ENCODE assay signal across 1 cellular context in genomic region chr7:7181519-7182155, GRCh38.
TF ChIP-seq lines count a peak whose summit lies in the region.

No MANE protein-coding gene starts in this region.

TF ChIP-seq in HEK293, 187 proteins besides CTCF, POLR2A, EP300 and RAD21 (continued from another document and continues in another):
- TF ChIP-seq, protein P1, sequence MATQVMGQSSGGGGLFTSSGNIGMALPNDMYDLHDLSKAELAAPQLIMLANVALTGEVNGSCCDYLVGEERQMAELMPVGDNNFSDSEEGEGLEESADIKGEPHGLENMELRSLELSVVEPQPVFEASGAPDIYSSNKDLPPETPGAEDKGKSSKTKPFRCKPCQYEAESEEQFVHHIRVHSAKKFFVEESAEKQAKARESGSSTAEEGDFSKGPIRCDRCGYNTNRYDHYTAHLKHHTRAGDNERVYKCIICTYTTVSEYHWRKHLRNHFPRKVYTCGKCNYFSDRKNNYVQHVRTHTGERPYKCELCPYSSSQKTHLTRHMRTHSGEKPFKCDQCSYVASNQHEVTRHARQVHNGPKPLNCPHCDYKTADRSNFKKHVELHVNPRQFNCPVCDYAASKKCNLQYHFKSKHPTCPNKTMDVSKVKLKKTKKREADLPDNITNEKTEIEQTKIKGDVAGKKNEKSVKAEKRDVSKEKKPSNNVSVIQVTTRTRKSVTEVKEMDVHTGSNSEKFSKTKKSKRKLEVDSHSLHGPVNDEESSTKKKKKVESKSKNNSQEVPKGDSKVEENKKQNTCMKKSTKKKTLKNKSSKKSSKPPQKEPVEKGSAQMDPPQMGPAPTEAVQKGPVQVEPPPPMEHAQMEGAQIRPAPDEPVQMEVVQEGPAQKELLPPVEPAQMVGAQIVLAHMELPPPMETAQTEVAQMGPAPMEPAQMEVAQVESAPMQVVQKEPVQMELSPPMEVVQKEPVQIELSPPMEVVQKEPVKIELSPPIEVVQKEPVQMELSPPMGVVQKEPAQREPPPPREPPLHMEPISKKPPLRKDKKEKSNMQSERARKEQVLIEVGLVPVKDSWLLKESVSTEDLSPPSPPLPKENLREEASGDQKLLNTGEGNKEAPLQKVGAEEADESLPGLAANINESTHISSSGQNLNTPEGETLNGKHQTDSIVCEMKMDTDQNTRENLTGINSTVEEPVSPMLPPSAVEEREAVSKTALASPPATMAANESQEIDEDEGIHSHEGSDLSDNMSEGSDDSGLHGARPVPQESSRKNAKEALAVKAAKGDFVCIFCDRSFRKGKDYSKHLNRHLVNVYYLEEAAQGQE (tag by site-specific recombination; IDR thresholded peaks at IDR 0.05), result no peak
- no peak for TF ChIP-seq ZFP69B (tag by site-specific recombination; IDR thresholded peaks at IDR 0.05)
- TF ChIP-seq, protein P2, sequence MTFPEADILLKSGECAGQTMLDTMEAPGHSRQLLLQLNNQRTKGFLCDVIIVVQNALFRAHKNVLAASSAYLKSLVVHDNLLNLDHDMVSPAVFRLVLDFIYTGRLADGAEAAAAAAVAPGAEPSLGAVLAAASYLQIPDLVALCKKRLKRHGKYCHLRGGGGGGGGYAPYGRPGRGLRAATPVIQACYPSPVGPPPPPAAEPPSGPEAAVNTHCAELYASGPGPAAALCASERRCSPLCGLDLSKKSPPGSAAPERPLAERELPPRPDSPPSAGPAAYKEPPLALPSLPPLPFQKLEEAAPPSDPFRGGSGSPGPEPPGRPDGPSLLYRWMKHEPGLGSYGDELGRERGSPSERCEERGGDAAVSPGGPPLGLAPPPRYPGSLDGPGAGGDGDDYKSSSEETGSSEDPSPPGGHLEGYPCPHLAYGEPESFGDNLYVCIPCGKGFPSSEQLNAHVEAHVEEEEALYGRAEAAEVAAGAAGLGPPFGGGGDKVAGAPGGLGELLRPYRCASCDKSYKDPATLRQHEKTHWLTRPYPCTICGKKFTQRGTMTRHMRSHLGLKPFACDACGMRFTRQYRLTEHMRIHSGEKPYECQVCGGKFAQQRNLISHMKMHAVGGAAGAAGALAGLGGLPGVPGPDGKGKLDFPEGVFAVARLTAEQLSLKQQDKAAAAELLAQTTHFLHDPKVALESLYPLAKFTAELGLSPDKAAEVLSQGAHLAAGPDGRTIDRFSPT (tag by site-specific recombination; IDR thresholded peaks at IDR 0.05), result no peak
- peak; percentile 94 for TF ChIP-seq SCRT2 (tag by site-specific recombination; IDR thresholded peaks at IDR 0.05)
- TF ChIP-seq, protein P3, sequence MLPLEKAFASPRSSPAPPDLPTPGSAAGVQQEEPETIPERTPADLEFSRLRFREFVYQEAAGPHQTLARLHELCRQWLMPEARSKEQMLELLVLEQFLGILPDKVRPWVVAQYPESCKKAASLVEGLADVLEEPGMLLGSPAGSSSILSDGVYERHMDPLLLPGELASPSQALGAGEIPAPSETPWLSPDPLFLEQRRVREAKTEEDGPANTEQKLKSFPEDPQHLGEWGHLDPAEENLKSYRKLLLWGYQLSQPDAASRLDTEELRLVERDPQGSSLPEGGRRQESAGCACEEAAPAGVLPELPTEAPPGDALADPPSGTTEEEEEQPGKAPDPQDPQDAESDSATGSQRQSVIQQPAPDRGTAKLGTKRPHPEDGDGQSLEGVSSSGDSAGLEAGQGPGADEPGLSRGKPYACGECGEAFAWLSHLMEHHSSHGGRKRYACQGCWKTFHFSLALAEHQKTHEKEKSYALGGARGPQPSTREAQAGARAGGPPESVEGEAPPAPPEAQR (tag by site-specific recombination; IDR thresholded peaks at IDR 0.05), result no peak
- TF ChIP-seq ZNF341 (tag by site-specific recombination; IDR thresholded peaks at IDR 0.05; ENCODE audit: low read depth), result peak; percentile 86
- no peak for TF ChIP-seq ZNF239 (tag by site-specific recombination; IDR thresholded peaks at IDR 0.05)
- no peak for TF ChIP-seq ZNF596 (tag by site-specific recombination; IDR thresholded peaks at IDR 0.05)
- no peak; the same call in 1 of the 2 replicates for TF ChIP-seq SP2 (tag by site-specific recombination; IDR thresholded peaks at IDR 0.05)
- peak; percentile 65; the same call in 1 of the 2 replicates for TF ChIP-seq SCRT1 (tag by site-specific recombination; IDR thresholded peaks at IDR 0.05; ENCODE audit: borderline replicate concordance)
- no peak for TF ChIP-seq ZNF138 (tag by site-specific recombination; IDR thresholded peaks at IDR 0.05; ENCODE audit: borderline replicate concordance)
- no peak for TF ChIP-seq BCL11A (tag by site-specific recombination; IDR thresholded peaks at IDR 0.05; ENCODE audit: low read depth)
- TF ChIP-seq ZNF2 (tag by site-specific recombination; IDR thresholded peaks at IDR 0.05), result peak; percentile 17; the same call in 1 of the 2 replicates
- TF ChIP-seq ZBTB1 (tag by site-specific recombination; IDR thresholded peaks at IDR 0.05), result no peak
- TF ChIP-seq, protein P4, sequence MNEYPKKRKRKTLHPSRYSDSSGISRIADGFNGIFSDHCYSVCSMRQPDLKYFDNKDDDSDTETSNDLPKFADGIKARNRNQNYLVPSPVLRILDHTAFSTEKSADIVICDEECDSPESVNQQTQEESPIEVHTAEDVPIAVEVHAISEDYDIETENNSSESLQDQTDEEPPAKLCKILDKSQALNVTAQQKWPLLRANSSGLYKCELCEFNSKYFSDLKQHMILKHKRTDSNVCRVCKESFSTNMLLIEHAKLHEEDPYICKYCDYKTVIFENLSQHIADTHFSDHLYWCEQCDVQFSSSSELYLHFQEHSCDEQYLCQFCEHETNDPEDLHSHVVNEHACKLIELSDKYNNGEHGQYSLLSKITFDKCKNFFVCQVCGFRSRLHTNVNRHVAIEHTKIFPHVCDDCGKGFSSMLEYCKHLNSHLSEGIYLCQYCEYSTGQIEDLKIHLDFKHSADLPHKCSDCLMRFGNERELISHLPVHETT (tag by site-specific recombination; IDR thresholded peaks at IDR 0.05), result no peak
- TF ChIP-seq TRIM28 (IDR thresholded peaks at IDR 0.05; ENCODE audit: borderline replicate concordance, low read length), result no peak
- no peak for TF ChIP-seq ZNF37A (tag by site-specific recombination; IDR thresholded peaks at IDR 0.05)
- TF ChIP-seq PRDM2 (tag by site-specific recombination; IDR thresholded peaks at IDR 0.05; ENCODE audit: borderline replicate concordance), result no peak
- no peak for TF ChIP-seq ZNF266 (tag by site-specific recombination; IDR thresholded peaks at IDR 0.05; ENCODE audit: low read depth)
- TF ChIP-seq ZNF610 (tag by site-specific recombination; IDR thresholded peaks at IDR 0.05; ENCODE audit: borderline replicate concordance), result no peak
- no peak for TF ChIP-seq ZNF140 (tag by site-specific recombination; IDR thresholded peaks at IDR 0.05)
- TF ChIP-seq FEZF1 (tag by site-specific recombination; IDR thresholded peaks at IDR 0.05), result no peak
- TF ChIP-seq, protein P5, sequence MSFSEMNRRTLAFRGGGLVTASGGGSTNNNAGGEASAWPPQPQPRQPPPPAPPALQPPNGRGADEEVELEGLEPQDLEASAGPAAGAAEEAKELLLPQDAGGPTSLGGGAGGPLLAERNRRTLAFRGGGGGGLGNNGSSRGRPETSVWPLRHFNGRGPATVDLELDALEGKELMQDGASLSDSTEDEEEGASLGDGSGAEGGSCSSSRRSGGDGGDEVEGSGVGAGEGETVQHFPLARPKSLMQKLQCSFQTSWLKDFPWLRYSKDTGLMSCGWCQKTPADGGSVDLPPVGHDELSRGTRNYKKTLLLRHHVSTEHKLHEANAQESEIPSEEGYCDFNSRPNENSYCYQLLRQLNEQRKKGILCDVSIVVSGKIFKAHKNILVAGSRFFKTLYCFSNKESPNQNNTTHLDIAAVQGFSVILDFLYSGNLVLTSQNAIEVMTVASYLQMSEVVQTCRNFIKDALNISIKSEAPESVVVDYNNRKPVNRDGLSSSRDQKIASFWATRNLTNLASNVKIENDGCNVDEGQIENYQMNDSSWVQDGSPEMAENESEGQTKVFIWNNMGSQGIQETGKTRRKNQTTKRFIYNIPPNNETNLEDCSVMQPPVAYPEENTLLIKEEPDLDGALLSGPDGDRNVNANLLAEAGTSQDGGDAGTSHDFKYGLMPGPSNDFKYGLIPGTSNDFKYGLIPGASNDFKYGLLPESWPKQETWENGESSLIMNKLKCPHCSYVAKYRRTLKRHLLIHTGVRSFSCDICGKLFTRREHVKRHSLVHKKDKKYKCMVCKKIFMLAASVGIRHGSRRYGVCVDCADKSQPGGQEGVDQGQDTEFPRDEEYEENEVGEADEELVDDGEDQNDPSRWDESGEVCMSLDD (tag by site-specific recombination; IDR thresholded peaks at IDR 0.05), result no peak
- TF ChIP-seq ZNF211 (tag by site-specific recombination; IDR thresholded peaks at IDR 0.05; ENCODE audit: low read depth), result no peak
- TF ChIP-seq, protein P6, sequence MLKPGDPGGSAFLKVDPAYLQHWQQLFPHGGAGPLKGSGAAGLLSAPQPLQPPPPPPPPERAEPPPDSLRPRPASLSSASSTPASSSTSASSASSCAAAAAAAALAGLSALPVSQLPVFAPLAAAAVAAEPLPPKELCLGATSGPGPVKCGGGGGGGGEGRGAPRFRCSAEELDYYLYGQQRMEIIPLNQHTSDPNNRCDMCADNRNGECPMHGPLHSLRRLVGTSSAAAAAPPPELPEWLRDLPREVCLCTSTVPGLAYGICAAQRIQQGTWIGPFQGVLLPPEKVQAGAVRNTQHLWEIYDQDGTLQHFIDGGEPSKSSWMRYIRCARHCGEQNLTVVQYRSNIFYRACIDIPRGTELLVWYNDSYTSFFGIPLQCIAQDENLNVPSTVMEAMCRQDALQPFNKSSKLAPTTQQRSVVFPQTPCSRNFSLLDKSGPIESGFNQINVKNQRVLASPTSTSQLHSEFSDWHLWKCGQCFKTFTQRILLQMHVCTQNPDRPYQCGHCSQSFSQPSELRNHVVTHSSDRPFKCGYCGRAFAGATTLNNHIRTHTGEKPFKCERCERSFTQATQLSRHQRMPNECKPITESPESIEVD (tag by site-specific recombination; IDR thresholded peaks at IDR 0.05), result no peak
- 0 out of 2 replicates have a peak, but pooled peaks have one; percentile 2 for TF ChIP-seq GLIS2 (tag by site-specific recombination; IDR thresholded peaks at IDR 0.05)
- TF ChIP-seq SALL2 (tag by site-specific recombination; IDR thresholded peaks at IDR 0.05; ENCODE audit: borderline replicate concordance), result no peak
- TF ChIP-seq KLF10 (tag by site-specific recombination; IDR thresholded peaks at IDR 0.05), result no peak
- TF ChIP-seq ZBTB20 (tag by site-specific recombination; IDR thresholded peaks at IDR 0.05), result peak; percentile 69; the same call in 1 of the 2 replicates
- no peak for TF ChIP-seq ZEB2 (tag by site-specific recombination; IDR thresholded peaks at IDR 0.05)
- 0 out of 2 replicates have a peak, but pooled peaks have one; percentile 32 for TF ChIP-seq ZNF10 (tag by site-specific recombination; IDR thresholded peaks at IDR 0.05)
- no peak for TF ChIP-seq ZNF560 (tag by site-specific recombination; IDR thresholded peaks at IDR 0.05; ENCODE audit: borderline replicate concordance)
- TF ChIP-seq, protein P7, sequence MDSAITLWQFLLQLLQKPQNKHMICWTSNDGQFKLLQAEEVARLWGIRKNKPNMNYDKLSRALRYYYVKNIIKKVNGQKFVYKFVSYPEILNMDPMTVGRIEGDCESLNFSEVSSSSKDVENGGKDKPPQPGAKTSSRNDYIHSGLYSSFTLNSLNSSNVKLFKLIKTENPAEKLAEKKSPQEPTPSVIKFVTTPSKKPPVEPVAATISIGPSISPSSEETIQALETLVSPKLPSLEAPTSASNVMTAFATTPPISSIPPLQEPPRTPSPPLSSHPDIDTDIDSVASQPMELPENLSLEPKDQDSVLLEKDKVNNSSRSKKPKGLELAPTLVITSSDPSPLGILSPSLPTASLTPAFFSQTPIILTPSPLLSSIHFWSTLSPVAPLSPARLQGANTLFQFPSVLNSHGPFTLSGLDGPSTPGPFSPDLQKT (IDR thresholded peaks at IDR 0.05; ENCODE audit: borderline replicate concordance, low read depth, low read length), result no peak
- no peak for TF ChIP-seq OVOL3 (tag by site-specific recombination; IDR thresholded peaks at IDR 0.05)
- TF ChIP-seq, protein P8, sequence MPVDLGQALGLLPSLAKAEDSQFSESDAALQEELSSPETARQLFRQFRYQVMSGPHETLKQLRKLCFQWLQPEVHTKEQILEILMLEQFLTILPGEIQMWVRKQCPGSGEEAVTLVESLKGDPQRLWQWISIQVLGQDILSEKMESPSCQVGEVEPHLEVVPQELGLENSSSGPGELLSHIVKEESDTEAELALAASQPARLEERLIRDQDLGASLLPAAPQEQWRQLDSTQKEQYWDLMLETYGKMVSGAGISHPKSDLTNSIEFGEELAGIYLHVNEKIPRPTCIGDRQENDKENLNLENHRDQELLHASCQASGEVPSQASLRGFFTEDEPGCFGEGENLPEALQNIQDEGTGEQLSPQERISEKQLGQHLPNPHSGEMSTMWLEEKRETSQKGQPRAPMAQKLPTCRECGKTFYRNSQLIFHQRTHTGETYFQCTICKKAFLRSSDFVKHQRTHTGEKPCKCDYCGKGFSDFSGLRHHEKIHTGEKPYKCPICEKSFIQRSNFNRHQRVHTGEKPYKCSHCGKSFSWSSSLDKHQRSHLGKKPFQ (tag by site-specific recombination; IDR thresholded peaks at IDR 0.05), result no peak
